1 cellular context compared by ENCODE assay signal in genomic region chr17:60135160-60135950, GRCh38.
TF ChIP-seq lines count a peak whose summit lies in the region.

No MANE protein-coding gene starts in this region.

TF ChIP-seq in HepG2, 621 proteins besides CTCF, POLR2A, EP300 and RAD21 (continued from another document and continues in another):
- TF ChIP-seq, protein P1, sequence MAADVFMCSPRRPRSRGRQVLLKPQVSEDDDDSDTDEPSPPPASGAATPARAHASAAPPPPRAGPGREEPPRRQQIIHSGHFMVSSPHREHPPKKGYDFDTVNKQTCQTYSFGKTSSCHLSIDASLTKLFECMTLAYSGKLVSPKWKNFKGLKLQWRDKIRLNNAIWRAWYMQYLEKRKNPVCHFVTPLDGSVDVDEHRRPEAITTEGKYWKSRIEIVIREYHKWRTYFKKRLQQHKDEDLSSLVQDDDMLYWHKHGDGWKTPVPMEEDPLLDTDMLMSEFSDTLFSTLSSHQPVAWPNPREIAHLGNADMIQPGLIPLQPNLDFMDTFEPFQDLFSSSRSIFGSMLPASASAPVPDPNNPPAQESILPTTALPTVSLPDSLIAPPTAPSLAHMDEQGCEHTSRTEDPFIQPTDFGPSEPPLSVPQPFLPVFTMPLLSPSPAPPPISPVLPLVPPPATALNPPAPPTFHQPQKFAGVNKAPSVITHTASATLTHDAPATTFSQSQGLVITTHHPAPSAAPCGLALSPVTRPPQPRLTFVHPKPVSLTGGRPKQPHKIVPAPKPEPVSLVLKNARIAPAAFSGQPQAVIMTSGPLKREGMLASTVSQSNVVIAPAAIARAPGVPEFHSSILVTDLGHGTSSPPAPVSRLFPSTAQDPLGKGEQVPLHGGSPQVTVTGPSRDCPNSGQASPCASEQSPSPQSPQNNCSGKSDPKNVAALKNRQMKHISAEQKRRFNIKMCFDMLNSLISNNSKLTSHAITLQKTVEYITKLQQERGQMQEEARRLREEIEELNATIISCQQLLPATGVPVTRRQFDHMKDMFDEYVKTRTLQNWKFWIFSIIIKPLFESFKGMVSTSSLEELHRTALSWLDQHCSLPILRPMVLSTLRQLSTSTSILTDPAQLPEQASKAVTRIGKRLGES (CRISPR knock-in tag; IDR thresholded peaks at IDR 0.05; ENCODE audit: borderline replicate concordance): 0 out of 2 replicates have a peak, but pooled peaks have one; percentile 55
- no peak for TF ChIP-seq ZNF674 (CRISPR knock-in tag; IDR thresholded peaks at IDR 0.05; ENCODE audit: low read depth)
- 0 out of 2 replicates have a peak, but pooled peaks have one; percentile 18 for TF ChIP-seq MAFF (IDR thresholded peaks at IDR 0.05; ENCODE audit: low read depth, low read length)
- TF ChIP-seq ZNF792 (CRISPR knock-in tag; IDR thresholded peaks at IDR 0.05): no peak
- peak; percentile 84; the same call in 1 of the 2 replicates for TF ChIP-seq ZNF83 (CRISPR knock-in tag; IDR thresholded peaks at IDR 0.05; ENCODE audit: borderline replicate concordance)
- no peak; the same call in 1 of the 2 replicates for TF ChIP-seq ZNF737 (CRISPR knock-in tag; IDR thresholded peaks at IDR 0.05; ENCODE audit: borderline replicate concordance)
- no peak for TF ChIP-seq ZNF33B (CRISPR knock-in tag; IDR thresholded peaks at IDR 0.05)
- peak; percentile 3; the same call in 1 of the 2 replicates for TF ChIP-seq CREB1 (IDR thresholded peaks at IDR 0.05)
- TF ChIP-seq CREB1 (CRISPR knock-in tag; IDR thresholded peaks at IDR 0.05): peak; percentile 81
- no peak for TF ChIP-seq HNRNPUL1 (IDR thresholded peaks at IDR 0.05; ENCODE audit: low read depth, low read length)
- no peak for TF ChIP-seq HNRNPH1 (optimal IDR thresholded peaks at IDR 0.05; ENCODE audit: low read depth, low read length)
- TF ChIP-seq KDM5A (IDR thresholded peaks at IDR 0.05; ENCODE audit: borderline replicate concordance, low read length): no peak
- TF ChIP-seq, protein P2, sequence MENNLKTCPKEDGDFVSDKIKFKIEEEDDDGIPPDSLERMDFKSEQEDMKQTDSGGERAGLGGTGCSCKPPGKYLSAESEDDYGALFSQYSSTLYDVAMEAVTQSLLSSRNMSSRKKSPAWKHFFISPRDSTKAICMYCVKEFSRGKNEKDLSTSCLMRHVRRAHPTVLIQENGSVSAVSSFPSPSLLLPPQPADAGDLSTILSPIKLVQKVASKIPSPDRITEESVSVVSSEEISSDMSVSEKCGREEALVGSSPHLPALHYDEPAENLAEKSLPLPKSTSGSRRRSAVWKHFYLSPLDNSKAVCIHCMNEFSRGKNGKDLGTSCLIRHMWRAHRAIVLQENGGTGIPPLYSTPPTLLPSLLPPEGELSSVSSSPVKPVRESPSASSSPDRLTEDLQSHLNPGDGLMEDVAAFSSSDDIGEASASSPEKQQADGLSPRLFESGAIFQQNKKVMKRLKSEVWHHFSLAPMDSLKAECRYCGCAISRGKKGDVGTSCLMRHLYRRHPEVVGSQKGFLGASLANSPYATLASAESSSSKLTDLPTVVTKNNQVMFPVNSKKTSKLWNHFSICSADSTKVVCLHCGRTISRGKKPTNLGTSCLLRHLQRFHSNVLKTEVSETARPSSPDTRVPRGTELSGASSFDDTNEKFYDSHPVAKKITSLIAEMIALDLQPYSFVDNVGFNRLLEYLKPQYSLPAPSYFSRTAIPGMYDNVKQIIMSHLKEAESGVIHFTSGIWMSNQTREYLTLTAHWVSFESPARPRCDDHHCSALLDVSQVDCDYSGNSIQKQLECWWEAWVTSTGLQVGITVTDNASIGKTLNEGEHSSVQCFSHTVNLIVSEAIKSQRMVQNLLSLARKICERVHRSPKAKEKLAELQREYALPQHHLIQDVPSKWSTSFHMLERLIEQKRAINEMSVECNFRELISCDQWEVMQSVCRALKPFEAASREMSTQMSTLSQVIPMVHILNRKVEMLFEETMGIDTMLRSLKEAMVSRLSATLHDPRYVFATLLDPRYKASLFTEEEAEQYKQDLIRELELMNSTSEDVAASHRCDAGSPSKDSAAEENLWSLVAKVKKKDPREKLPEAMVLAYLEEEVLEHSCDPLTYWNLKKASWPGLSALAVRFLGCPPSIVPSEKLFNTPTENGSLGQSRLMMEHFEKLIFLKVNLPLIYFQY (CRISPR knock-in tag; IDR thresholded peaks at IDR 0.05; ENCODE audit: borderline replicate concordance): peak; percentile 38; the same call in 1 of the 2 replicates
- no peak for TF ChIP-seq SNRNP70 (IDR thresholded peaks at IDR 0.05; ENCODE audit: low read depth, low read length)
- no peak for TF ChIP-seq GFI1 (CRISPR knock-in tag; IDR thresholded peaks at IDR 0.05; ENCODE audit: borderline replicate concordance)
- peak; percentile 69; the same call in 1 of the 2 replicates for TF ChIP-seq HOXA9 (CRISPR knock-in tag; IDR thresholded peaks at IDR 0.05; ENCODE audit: borderline replicate concordance)
- TF ChIP-seq PATZ1 (CRISPR knock-in tag; IDR thresholded peaks at IDR 0.05): peak; percentile 43; the same call in 1 of the 2 replicates
- TF ChIP-seq MBD4 (IDR thresholded peaks at IDR 0.05; ENCODE audit: borderline replicate concordance, low read length): no peak
- TF ChIP-seq MLLT10 (CRISPR knock-in tag; IDR thresholded peaks at IDR 0.05): no peak
- no peak for TF ChIP-seq ZNF44 (CRISPR knock-in tag; IDR thresholded peaks at IDR 0.05)
- TF ChIP-seq, protein P3, sequence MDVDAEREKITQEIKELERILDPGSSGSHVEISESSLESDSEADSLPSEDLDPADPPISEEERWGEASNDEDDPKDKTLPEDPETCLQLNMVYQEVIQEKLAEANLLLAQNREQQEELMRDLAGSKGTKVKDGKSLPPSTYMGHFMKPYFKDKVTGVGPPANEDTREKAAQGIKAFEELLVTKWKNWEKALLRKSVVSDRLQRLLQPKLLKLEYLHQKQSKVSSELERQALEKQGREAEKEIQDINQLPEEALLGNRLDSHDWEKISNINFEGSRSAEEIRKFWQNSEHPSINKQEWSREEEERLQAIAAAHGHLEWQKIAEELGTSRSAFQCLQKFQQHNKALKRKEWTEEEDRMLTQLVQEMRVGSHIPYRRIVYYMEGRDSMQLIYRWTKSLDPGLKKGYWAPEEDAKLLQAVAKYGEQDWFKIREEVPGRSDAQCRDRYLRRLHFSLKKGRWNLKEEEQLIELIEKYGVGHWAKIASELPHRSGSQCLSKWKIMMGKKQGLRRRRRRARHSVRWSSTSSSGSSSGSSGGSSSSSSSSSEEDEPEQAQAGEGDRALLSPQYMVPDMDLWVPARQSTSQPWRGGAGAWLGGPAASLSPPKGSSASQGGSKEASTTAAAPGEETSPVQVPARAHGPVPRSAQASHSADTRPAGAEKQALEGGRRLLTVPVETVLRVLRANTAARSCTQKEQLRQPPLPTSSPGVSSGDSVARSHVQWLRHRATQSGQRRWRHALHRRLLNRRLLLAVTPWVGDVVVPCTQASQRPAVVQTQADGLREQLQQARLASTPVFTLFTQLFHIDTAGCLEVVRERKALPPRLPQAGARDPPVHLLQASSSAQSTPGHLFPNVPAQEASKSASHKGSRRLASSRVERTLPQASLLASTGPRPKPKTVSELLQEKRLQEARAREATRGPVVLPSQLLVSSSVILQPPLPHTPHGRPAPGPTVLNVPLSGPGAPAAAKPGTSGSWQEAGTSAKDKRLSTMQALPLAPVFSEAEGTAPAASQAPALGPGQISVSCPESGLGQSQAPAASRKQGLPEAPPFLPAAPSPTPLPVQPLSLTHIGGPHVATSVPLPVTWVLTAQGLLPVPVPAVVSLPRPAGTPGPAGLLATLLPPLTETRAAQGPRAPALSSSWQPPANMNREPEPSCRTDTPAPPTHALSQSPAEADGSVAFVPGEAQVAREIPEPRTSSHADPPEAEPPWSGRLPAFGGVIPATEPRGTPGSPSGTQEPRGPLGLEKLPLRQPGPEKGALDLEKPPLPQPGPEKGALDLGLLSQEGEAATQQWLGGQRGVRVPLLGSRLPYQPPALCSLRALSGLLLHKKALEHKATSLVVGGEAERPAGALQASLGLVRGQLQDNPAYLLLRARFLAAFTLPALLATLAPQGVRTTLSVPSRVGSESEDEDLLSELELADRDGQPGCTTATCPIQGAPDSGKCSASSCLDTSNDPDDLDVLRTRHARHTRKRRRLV (CRISPR knock-in tag; IDR thresholded peaks at IDR 0.05): peak; percentile 60; the same call in 1 of the 2 replicates
- TF ChIP-seq, protein P4, sequence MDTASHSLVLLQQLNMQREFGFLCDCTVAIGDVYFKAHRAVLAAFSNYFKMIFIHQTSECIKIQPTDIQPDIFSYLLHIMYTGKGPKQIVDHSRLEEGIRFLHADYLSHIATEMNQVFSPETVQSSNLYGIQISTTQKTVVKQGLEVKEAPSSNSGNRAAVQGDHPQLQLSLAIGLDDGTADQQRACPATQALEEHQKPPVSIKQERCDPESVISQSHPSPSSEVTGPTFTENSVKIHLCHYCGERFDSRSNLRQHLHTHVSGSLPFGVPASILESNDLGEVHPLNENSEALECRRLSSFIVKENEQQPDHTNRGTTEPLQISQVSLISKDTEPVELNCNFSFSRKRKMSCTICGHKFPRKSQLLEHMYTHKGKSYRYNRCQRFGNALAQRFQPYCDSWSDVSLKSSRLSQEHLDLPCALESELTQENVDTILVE (CRISPR knock-in tag; IDR thresholded peaks at IDR 0.05): peak; percentile 85
- peak; percentile 87 for TF ChIP-seq KMT2A (CRISPR knock-in tag; IDR thresholded peaks at IDR 0.05)
- 0 out of 2 replicates have a peak, but pooled peaks have one; percentile 24 for TF ChIP-seq RARA (CRISPR knock-in tag; IDR thresholded peaks at IDR 0.05)
- TF ChIP-seq CREB3 (CRISPR knock-in tag; IDR thresholded peaks at IDR 0.05): peak; percentile 92; the same call in 1 of the 2 replicates
- TF ChIP-seq PCBP1 (IDR thresholded peaks at IDR 0.05; ENCODE audit: borderline replicate concordance, low read depth, low read length): no peak
- no peak for TF ChIP-seq MAFG (CRISPR knock-in tag; IDR thresholded peaks at IDR 0.05)
- TF ChIP-seq ATF3 (CRISPR knock-in tag; IDR thresholded peaks at IDR 0.05): no peak
- TF ChIP-seq AKAP8 (CRISPR knock-in tag; IDR thresholded peaks at IDR 0.05): no peak
- TF ChIP-seq ZNF782 (CRISPR knock-in tag; IDR thresholded peaks at IDR 0.05; ENCODE audit: borderline replicate concordance): peak; percentile 96; the same call in 1 of the 2 replicates
- TF ChIP-seq MEF2D (CRISPR knock-in tag; IDR thresholded peaks at IDR 0.05): peak; percentile 71; the same call in 1 of the 2 replicates
- TF ChIP-seq ZNF317 (CRISPR knock-in tag; IDR thresholded peaks at IDR 0.05): no peak
- TF ChIP-seq ZNF235 (CRISPR knock-in tag; IDR thresholded peaks at IDR 0.05; ENCODE audit: borderline replicate concordance): no peak
- no peak for TF ChIP-seq SMARCE1 (IDR thresholded peaks at IDR 0.05; ENCODE audit: borderline replicate concordance)
- TF ChIP-seq, protein P5, sequence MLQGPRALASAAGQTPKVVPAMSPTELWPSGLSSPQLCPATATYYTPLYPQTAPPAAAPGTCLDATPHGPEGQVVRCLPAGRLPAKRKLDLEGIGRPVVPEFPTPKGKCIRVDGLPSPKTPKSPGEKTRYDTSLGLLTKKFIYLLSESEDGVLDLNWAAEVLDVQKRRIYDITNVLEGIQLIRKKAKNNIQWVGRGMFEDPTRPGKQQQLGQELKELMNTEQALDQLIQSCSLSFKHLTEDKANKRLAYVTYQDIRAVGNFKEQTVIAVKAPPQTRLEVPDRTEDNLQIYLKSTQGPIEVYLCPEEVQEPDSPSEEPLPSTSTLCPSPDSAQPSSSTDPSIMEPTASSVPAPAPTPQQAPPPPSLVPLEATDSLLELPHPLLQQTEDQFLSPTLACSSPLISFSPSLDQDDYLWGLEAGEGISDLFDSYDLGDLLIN (CRISPR knock-in tag; IDR thresholded peaks at IDR 0.05; ENCODE audit: borderline replicate concordance): peak; percentile 99; the same call in 1 of the 2 replicates
- TF ChIP-seq ZNF780A (CRISPR knock-in tag; IDR thresholded peaks at IDR 0.05): no peak
- peak; percentile 75 for TF ChIP-seq ERF (CRISPR knock-in tag; IDR thresholded peaks at IDR 0.05)
- no peak for TF ChIP-seq PAWR (CRISPR knock-in tag; IDR thresholded peaks at IDR 0.05; ENCODE audit: borderline replicate concordance)
- peak; percentile 80 for TF ChIP-seq FOXJ3 (CRISPR knock-in tag; IDR thresholded peaks at IDR 0.05; ENCODE audit: borderline replicate concordance)
- TF ChIP-seq CENPT (CRISPR knock-in tag; IDR thresholded peaks at IDR 0.05; ENCODE audit: low read depth): no peak
- no peak for TF ChIP-seq FLYWCH1 (CRISPR knock-in tag; IDR thresholded peaks at IDR 0.05)
- TF ChIP-seq PREB (CRISPR knock-in tag; IDR thresholded peaks at IDR 0.05): peak; percentile 97
- TF ChIP-seq NFIB (CRISPR knock-in tag; IDR thresholded peaks at IDR 0.05; ENCODE audit: borderline replicate concordance): no peak
- peak; percentile 88 for TF ChIP-seq YEATS4 (CRISPR knock-in tag; IDR thresholded peaks at IDR 0.05; ENCODE audit: borderline replicate concordance)
